ENCODE assay signal across 8 cellular contexts in the genomic region with DNA sequence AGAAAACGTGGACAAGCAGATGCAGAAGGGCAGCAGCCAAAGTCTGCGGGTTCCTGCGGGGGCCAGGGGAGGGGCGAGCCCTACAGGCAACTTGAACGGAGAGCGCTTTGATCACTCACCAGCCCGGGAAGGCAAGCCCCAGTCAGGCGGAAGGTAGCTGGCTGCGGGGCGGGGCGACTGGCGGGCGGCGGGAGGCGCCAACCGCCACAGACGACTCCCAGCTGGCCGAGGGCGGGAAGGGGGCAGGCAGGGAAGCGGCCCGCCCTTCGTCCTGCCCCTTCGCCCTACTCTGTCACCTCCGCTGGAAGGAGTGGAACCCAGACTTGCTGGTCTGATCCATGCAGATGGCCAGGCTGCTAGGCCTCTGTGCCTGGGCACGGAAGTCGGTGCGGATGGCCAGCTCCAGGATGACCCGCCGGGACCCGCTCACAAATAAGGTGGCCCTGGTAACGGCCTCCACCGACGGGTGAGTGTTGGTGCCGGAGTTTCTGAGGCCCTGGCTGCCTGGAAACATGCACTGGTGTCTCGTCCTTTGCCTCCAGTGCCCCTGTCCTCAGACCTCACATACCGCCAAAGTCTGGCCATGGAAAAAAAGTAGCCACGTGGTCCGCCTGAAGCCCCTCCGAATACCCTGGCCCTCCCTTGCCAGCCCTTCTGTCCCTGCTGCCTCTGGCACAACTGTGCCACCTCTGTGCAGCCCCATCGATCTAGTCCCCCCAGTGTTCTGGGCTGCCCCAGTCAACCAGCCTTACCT. TPM values are rescaled to one million over a fixed set of nuclear protein-coding genes. Genes with fewer than 3 reads are reported as not detected.
DNase-seq lines count a peak whose midpoint lies in the region; ATAC-seq and TF ChIP-seq lines count a peak whose summit lies in the region.
"Not testable (repeated sequence)": the region's sequence is repeated elsewhere in the genome, so short reads cannot be mapped to it uniquely, and the experiment has no call there.

TSS of gene DHRS4L2 (plus strand) at position 320 of the 754 bp plus-strand sequence. CDS start at position 339, 19 bp downstream.

- H3K4me3 ChIP-seq in PC-3 (ENCODE audit: low read length); mucosa of descending colon: not testable (repeated sequence)

- intact Hi-C loops in PC-3 (cut with micrococcal nuclease); mucosa of descending colon (cut with DNase I, micrococcal nuclease): not testable (repeated sequence)

- not testable (repeated sequence) for H3K36me3 ChIP-seq in PC-3 (ENCODE audit: low read depth, low read length); mucosa of descending colon (ENCODE audit: low read depth)

- CTCF ChIA-PET in PC-3 (lab: Charles Lee): not testable (repeated sequence)

- H3K27ac ChIP-seq in PC-3 (ENCODE audit: low read length): not testable (repeated sequence)
- peak within 1 kb of the TSS; percentile 40 for H3K27ac ChIP-seq in epithelial cell of prostate

- not testable (repeated sequence) for H3K9me3 ChIP-seq in PC-3 (ENCODE audit: low read length); mucosa of descending colon

- H3K4me2 ChIP-seq in PC-3 (ENCODE audit: low read length): not testable (repeated sequence)

- not testable (repeated sequence) for H3K4me1 ChIP-seq in PC-3 (ENCODE audit: insufficient read depth, low read length)
- H3K4me1 ChIP-seq in mucosa of descending colon (ENCODE audit: low read depth): peaks cover 40% of the 10 kb centered on the region

- H3K79me2 ChIP-seq in PC-3 (ENCODE audit: low read length): not testable (repeated sequence)

- H3K9me2 ChIP-seq in PC-3 (replicated peaks; ENCODE audit: low read length): not testable (repeated sequence)

- not testable (repeated sequence) for H3K9ac ChIP-seq in PC-3 (ENCODE audit: low read length)

- BruUV-seq in PC-3 (replicated peaks; lab: Mats Ljungman, UMichigan): not testable (repeated sequence)

- H3F3A ChIP-seq in PC-3 (ENCODE audit: low read length, unreplicated experiment): not testable (repeated sequence)

- DNase-seq in COLO668 (lab: John Stamatoyannopoulos, UW; ENCODE audit: unreplicated experiment) (peak; percentile 86), activated T-cell treated with anti-CD3 and anti-CD28 coated beads for 48 hours (ENCODE audit: low read depth) (peak; percentile 86), mucosa of descending colon (peak; percentile 91 to 96 (median 93))
- DNase-seq in PC-3; epithelial cell of prostate (ENCODE audit: low read depth, low spot score): not testable (repeated sequence)
- peak; percentile 59 for DNase-seq in stimulated activated CD8-positive, alpha-beta memory T cell treated with anti-CD3 and anti-CD28 coated beads, Interleukin-12 subunit alpha, Interleukin-12 subunit beta, amount 100 ng/mL, for 4 hours (ENCODE audit: low read depth)

- ATAC-seq in GM19455 (IDR thresholded peaks at IDR 0.05; ENCODE audit: unreplicated experiment) (peak; percentile 80), HG03457 (IDR thresholded peaks at IDR 0.05; ENCODE audit: unreplicated experiment) (peak; percentile 92), mucosa of descending colon (peak; percentile 93)
- ATAC-seq in PC-3: not testable (repeated sequence)

- POLR2A ChIA-PET in PC-3 (lab: Charles Lee; ENCODE audit: unreplicated experiment): not testable (repeated sequence)

- not testable (repeated sequence) for H2AFZ ChIP-seq in PC-3 (ENCODE audit: low read length)

- not testable (repeated sequence) for H4K20me1 ChIP-seq in PC-3 (ENCODE audit: low read length)

- TF ChIP-seq CTCF in PC-3 (conservative IDR thresholded peaks at IDR 0.05; ENCODE audit: low read depth, low read length); mucosa of descending colon (IDR thresholded peaks at IDR 0.05): not testable (repeated sequence)

- H3K27me3 ChIP-seq in PC-3 (ENCODE audit: low read length): not testable (repeated sequence)

RNA-seq across cellular contexts. Expression of gene DHRS4L2, which starts in this region (rescaled TPM):
- total RNA-seq in PC-3 (2014; rRNA removed) (16.5 and 26.7 TPM in 2 replicates), mucosa of descending colon (10 to 100 TPM; 30.7 to 56.1 (median 45.9) TPM)
